Comparison of ENCODE assay signal across 8 cellular contexts in the genomic region with DNA sequence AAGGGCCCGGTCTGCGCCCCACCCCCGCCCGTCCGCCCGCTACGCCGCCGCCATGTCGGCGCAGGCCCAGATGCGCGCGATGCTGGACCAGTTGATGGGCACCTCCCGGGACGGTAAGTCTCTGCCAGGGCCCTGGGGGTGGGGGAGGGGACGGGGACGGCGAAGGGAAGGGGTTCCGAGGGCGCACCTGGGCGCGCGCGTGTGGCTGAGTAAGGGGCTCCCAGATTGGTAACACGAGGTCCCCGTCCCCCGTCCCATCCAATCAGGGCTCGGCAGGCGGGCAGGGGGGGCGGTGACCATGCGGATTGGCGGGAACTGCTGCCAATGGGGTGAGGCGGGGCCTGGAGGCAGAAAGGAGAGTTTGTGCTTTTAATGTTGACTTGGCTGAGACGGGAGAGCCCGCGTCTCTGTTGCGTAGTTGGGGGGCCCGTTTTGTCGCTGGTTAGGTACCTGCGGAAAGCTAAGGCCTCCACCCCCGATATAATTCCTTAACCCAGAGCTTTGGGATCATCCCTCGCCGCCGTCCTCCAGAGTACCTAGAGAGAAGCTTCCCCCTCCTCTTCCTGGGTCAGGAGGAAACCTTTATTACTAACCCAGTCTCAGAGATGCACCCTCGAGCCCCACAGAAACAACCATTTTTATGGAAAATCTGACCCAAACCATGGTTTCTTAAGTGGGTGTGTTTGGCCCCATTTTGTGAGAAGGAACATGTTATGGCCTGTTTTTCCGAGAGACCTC. TPM values are rescaled to one million over a fixed set of nuclear protein-coding genes. Genes with fewer than 3 reads are reported as not detected.
A peak's percentile ranks its signal among the peaks of the same experiment; 100 is the strongest.
DNase-seq lines count a peak whose midpoint lies in the region; ATAC-seq, FAIRE-seq and TF ChIP-seq lines count a peak whose summit lies in the region.

No MANE protein-coding gene starts in this region.

- peaks cover 0 to 4% of the 10 kb centered on the region in 2 donors for H3K36me3 ChIP-seq in kidney (ENCODE audit: control insufficient read depth in 1 of 2, insufficient read depth in 2 of 2, low read length in 2 of 2)

- peak overlapping the region; percentile 99 to 100 for H3K27ac ChIP-seq in kidney (ENCODE audit: low read depth in 2 of 2, low read length in 2 of 2)

- no peak for FAIRE-seq in kidney (lab: Jason Lieb, UNC)

- H3K4me3 ChIP-seq in kidney (ENCODE audit: low read length in 2 of 2): peak overlapping the region; percentile 85 to 94

- H3K9me3 ChIP-seq in kidney (ENCODE audit: control insufficient read depth in 1 of 2, low read length in 2 of 2): no peaks in the 10 kb centered on the region

- intact Hi-C loops in kidney (cut with DNase I): no loop called here

- H3K9ac ChIP-seq in kidney (ENCODE audit: low read length in 2 of 2): peak overlapping the region; percentile 99

- TF ChIP-seq CTCF in kidney (IDR thresholded peaks at IDR 0.05; ENCODE audit: borderline replicate concordance, extremely low read depth, insufficient read depth): no peak

- H3K4me1 ChIP-seq in kidney (ENCODE audit: control insufficient read depth in 1 of 2, insufficient read depth in 1 of 2, low read depth in 1 of 2, low read length in 2 of 2): peaks cover 11 to 15% of the 10 kb centered on the region in 2 donors

- peak; percentile 41 for TF ChIP-seq POLR2A in GM19099 (IDR thresholded peaks at IDR 0.05; ENCODE audit: extremely low read depth, insufficient read length, low read depth)

- peak; percentile 75 for ATAC-seq in HG03354 (IDR thresholded peaks at IDR 0.05; ENCODE audit: poor library complexity, severe bottlenecking, unreplicated experiment)

- DNase-seq in Ammon's horn (ENCODE audit: low spot score) (peak; percentile 97), NCI-H446 treated with DMSO at 0.1 percent for 48 hours (lab: John Stamatoyannopoulos, UW) (peak; percentile 93), cerebellar nuclear complex (lab: John Stamatoyannopoulos, UW) (peak; percentile 32 to 79), kidney (peak; percentile 99)
- peak; percentile 97 for DNase-seq in activated CD4-positive, alpha-beta T cell treated with anti-CD3 and anti-CD28 coated beads for 1 hour
- DNase-seq in stimulated activated CD4-positive, alpha-beta T cell treated with anti-CD3 and anti-CD28 coated beads, Interleukin-12 subunit alpha, Interleukin-12 subunit beta, amount 100 ng/mL, for 48 hours (ENCODE audit: low read depth in 2 of 3, low spot score in 1 of 3): peak; percentile 97 to 98 (median 98)

RNA-seq across cellular contexts. Expression of a gene that starts 0.7 kb away (rescaled TPM):
- 97.9 TPM for total RNA-seq in kidney
- 33.0 TPM for polyA plus RNA-seq in kidney (ENCODE audit: insufficient read depth, low read depth, low replicate concordance)

RNA-seq across cellular contexts. Expression of a gene that starts 19.2 kb away (rescaled TPM):
- 23.0 TPM for total RNA-seq in kidney
- 109 TPM for polyA plus RNA-seq in kidney (ENCODE audit: insufficient read depth, low read depth, low replicate concordance)

Comparison
In these comparisons a context has a peak if more than half of its experiments do, and no peak if none do; other contexts are left out.
1. Peak in every context shown above with its lines: DNase-seq, ATAC-seq, H3K4me3 ChIP-seq and H3K27ac ChIP-seq.